8 cellular contexts compared by ENCODE assay signal in the genomic region with DNA sequence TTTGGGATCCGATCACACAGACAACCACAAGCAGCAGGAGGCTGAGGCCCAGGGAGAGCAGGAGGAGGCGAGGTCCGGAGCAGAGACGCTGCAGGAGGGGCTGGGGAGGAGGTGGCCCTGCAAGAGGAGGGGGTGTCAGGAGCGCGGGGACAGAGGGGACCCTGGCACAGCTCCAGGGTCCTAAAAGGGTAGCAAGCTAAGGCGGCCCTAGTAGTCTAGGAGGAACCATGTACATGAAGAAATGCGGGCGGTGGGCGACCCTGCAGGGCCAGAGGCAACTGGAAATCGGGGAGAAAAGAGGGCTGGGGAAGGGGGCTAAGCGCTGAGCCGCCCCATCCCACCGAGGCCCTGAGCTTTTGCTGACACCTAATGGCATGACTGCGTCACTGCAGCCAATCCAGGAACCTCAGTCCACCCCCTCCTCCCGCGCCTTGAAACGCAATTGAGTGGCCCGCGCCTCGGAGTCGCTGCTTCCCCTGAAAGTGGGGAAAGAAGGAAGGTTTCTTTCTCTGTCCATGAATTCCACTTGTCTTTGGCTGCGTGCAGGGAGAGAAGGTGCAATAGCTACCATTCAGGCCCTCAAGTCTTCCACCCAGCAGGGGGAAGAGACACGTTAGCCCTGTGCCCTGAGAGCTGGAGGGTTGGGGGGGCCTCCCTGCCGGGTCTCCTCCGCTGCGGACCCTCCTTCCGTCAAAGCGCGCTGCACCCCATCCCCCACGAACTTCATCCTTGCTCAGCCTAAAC. TPM values are rescaled to one million over a fixed set of nuclear protein-coding genes. Genes with fewer than 3 reads are reported as not detected.
DNase-seq lines count a peak whose midpoint lies in the region; ATAC-seq and TF ChIP-seq lines count a peak whose summit lies in the region.

No MANE protein-coding gene starts in this region.

- TF ChIP-seq RAD21 in Ishikawa (IDR thresholded peaks at IDR 0.05; ENCODE audit: low read depth): peak; percentile 88

- peaks cover 11% of the 10 kb centered on the region for H3K27me3 Mint-ChIP-seq in activated naive CD4-positive, alpha-beta T cell treated with anti-CD3 and anti-CD28 coated beads, Interleukin-2, amount 10 ng/mL, durations not matched to agents 7 days and 5 days

- H3K4me1 ChIP-seq in SJCRH30 (no peaks in the 10 kb centered on the region), subcutaneous abdominal adipose tissue (ENCODE audit: control insufficient read depth in 5 of 5, insufficient read depth in 5 of 5, low read length in 5 of 5) (peaks cover 2 to 24% (median 24%) of the 10 kb centered on the region in 5 donors)

- no peaks in the 10 kb centered on the region for H3K36me3 Mint-ChIP-seq in activated naive CD4-positive, alpha-beta T cell treated with anti-CD3 and anti-CD28 coated beads, Interleukin-2, amount 10 ng/mL, durations not matched to agents 7 days and 5 days

- no peaks in the 10 kb centered on the region for H3K27me3 ChIP-seq in SJCRH30
- peaks cover 15 to 35% (median 24%) of the 10 kb centered on the region in 5 donors for H3K27me3 ChIP-seq in subcutaneous abdominal adipose tissue (ENCODE audit: control insufficient read depth in 5 of 5, insufficient read depth in 4 of 5, low read length in 5 of 5)

- in situ Hi-C loops in Caki2 (cut with HindIII; ENCODE audit: low pct_unique_long_range_greater_than_20kb, low sequenced_read_pairs): no loop called here

- ATAC-seq in HG03196 (IDR thresholded peaks at IDR 0.05; ENCODE audit: unreplicated experiment): no peak

- no peak for TF ChIP-seq EP300 in Ishikawa (IDR thresholded peaks at IDR 0.05; ENCODE audit: borderline replicate concordance)

- H3K9me3 Mint-ChIP-seq in activated naive CD4-positive, alpha-beta T cell treated with anti-CD3 and anti-CD28 coated beads, Interleukin-2, amount 10 ng/mL, durations not matched to agents 7 days and 5 days: no peaks in the 10 kb centered on the region

- peak overlapping the region in 3 of 5 donors; percentile 35 to 54 (median 53) for H3K9ac ChIP-seq in subcutaneous abdominal adipose tissue (ENCODE audit: low read length in 5 of 5)

- no peaks in the 10 kb centered on the region for H3K36me3 ChIP-seq in SJCRH30
- H3K36me3 ChIP-seq in subcutaneous abdominal adipose tissue (ENCODE audit: control insufficient read depth in 5 of 5, insufficient read depth in 5 of 5, low read length in 5 of 5): no peaks in the 10 kb centered on the region

- H3K4me3 Mint-ChIP-seq in activated naive CD4-positive, alpha-beta T cell treated with anti-CD3 and anti-CD28 coated beads, Interleukin-2, amount 10 ng/mL, durations not matched to agents 7 days and 5 days: peak overlapping the region; percentile 34

- CTCF ChIA-PET in activated naive CD4-positive, alpha-beta T cell treated with anti-CD3 and anti-CD28 coated beads, Interleukin-2, amount 10 ng/mL, durations not matched to agents 7 days and 5 days (lab: Charles Lee): interaction anchor here (0.9 to 2.7 kb wide), 17 partner anchors 10 to 279 kb away, joined by 3 to 25 read pairs (median 4); no protein-coding TSS in a partner anchor

- peaks cover 14% of the 10 kb centered on the region for H3K4me1 Mint-ChIP-seq in activated naive CD4-positive, alpha-beta T cell treated with anti-CD3 and anti-CD28 coated beads, Interleukin-2, amount 10 ng/mL, durations not matched to agents 7 days and 5 days

- H3K27ac ChIP-seq in SJCRH30 (no peak overlapping the region), subcutaneous abdominal adipose tissue (ENCODE audit: low read depth, low read length) (no peak overlapping the region)

- H3K27ac Mint-ChIP-seq in activated naive CD4-positive, alpha-beta T cell treated with anti-CD3 and anti-CD28 coated beads, Interleukin-2, amount 10 ng/mL, durations not matched to agents 7 days and 5 days: no peak overlapping the region

- DNase-seq in Caki2 (ENCODE audit: low read depth): peak; percentile 30
- peak; percentile 58 to 74 for DNase-seq in SJCRH30
- DNase-seq in activated naive CD4-positive, alpha-beta T cell treated with anti-CD3 and anti-CD28 coated beads, Interleukin-2, amount 10 ng/mL, durations not matched to agents 7 days and 5 days: peak; percentile 79
- DNase-seq in glomerular endothelial cell (ENCODE audit: extremely low read depth, low read depth, low spot score): peak; percentile 25
- peak; percentile 33 for DNase-seq in occipital lobe (lab: John Stamatoyannopoulos, UW)

- H3K4me3 ChIP-seq in SJCRH30: peak overlapping the region; percentile 53
- peak overlapping the region; percentile 43 to 64 (median 57) for H3K4me3 ChIP-seq in subcutaneous abdominal adipose tissue (ENCODE audit: low read depth in 1 of 5, low read length in 5 of 5)

- H3K9me3 ChIP-seq in SJCRH30 (replicated peaks): no peaks in the 10 kb centered on the region
- H3K9me3 ChIP-seq in subcutaneous abdominal adipose tissue (ENCODE audit: control insufficient read depth in 5 of 5, low read length in 5 of 5): no peaks in the 10 kb centered on the region

TF ChIP-seq in Ishikawa, 13 proteins besides CTCF, POLR2A, EP300 and RAD21:
- no peak for TF ChIP-seq CEBPB (IDR thresholded peaks at IDR 0.05)
- no peak; the same call in 1 of the 2 replicates for TF ChIP-seq ZBTB7A (IDR thresholded peaks at IDR 0.05; ENCODE audit: low read depth)

RNA-seq across cellular contexts. Expression of a gene that starts 1.8 kb away (rescaled TPM):
- not detected in 2 replicates for total RNA-seq in Caki2 (2014; rRNA removed; shearing (Covaris generic); ENCODE audit: low replicate concordance)
- total RNA-seq in SJCRH30 (2014; rRNA removed; shearing (Covaris generic)): 0.79 and 0.84 TPM in 2 replicates
- 2.6 and 5.4 TPM in 2 replicates for total RNA-seq in glomerular endothelial cell
- 15.6 TPM for total RNA-seq in occipital lobe

RNA-seq across cellular contexts. Expression of a gene that starts 42.3 kb away (rescaled TPM):
- 2.8 and 4.8 TPM in 2 replicates for total RNA-seq in Caki2 (2014; rRNA removed; shearing (Covaris generic); ENCODE audit: low replicate concordance)
- total RNA-seq in SJCRH30 (2014; rRNA removed; shearing (Covaris generic)): 1.9 and 3.9 TPM in 2 replicates
- total RNA-seq in glomerular endothelial cell: 10.8 and 22.3 TPM in 2 replicates
- 131 TPM for total RNA-seq in occipital lobe

RNA-seq across cellular contexts. Expression of a gene that starts 42.4 kb away (rescaled TPM):
- total RNA-seq in Caki2 (2014; rRNA removed; shearing (Covaris generic); ENCODE audit: low replicate concordance): 301 and 338 TPM in 2 replicates
- total RNA-seq in SJCRH30 (2014; rRNA removed; shearing (Covaris generic)): 44.6 and 64.2 TPM in 2 replicates
- 252 and 369 TPM in 2 replicates for total RNA-seq in glomerular endothelial cell
- 77.2 TPM for total RNA-seq in occipital lobe

RNA-seq across cellular contexts. Expression of a gene that starts 56.9 kb away (rescaled TPM):
- 33.3 and 64.4 TPM in 2 replicates for total RNA-seq in Caki2 (2014; rRNA removed; shearing (Covaris generic); ENCODE audit: low replicate concordance)
- total RNA-seq in SJCRH30 (2014; rRNA removed; shearing (Covaris generic)): 33.4 and 39.0 TPM in 2 replicates
- total RNA-seq in glomerular endothelial cell: 36.9 and 41.6 TPM in 2 replicates
- 49.1 TPM for total RNA-seq in occipital lobe

Comparison
In these comparisons a context has a peak if more than half of its experiments do, and no peak if none do; other contexts are left out.
1. DNase-seq: peak in every context shown above with its lines; median percentile 79 in activated naive CD4-positive, alpha-beta T cell treated with anti-CD3 and anti-CD28 coated beads, Interleukin-2, amount 10 ng/mL, durations not matched to agents 7 days and 5 days; 66 in SJCRH30; 33 in occipital lobe; 30 in Caki2; 25 in glomerular endothelial cell.